In genomic region chr2:166592750-166593149, GRCh38 we compare ENCODE assay signal across 24 cellular contexts.
"Had no signal": no experiment of that assay in that cellular context is flagged by ENCODE, and none has a peak within 500 bp of the region (broad histone marks: within the 10 kb centered on the region; RNA-seq: fewer than 3 reads in every experiment).

No MANE protein-coding gene starts in this region.

- H3K36me3 Mint-ChIP-seq: activated naive CD8-positive, alpha-beta T cell treated with anti-CD3 and anti-CD28 coated beads, Interleukin-2, amount 10 ng/mL, durations not matched to agents 7 days and 5 days; T-cell had no signal

- H3K4me3 ChIP-seq: adrenal gland, body of pancreas had no signal

- H3K27me3 Mint-ChIP-seq: activated CD4-positive, alpha-beta memory T cell treated with anti-CD3 and anti-CD28 coated beads, Interleukin-2, amount 10 ng/mL, durations not matched to agents 7 days and 5 days; activated CD4-positive, alpha-beta T cell treated with anti-CD3 and anti-CD28 coated beads for 36 hours; activated naive CD8-positive, alpha-beta T cell treated with anti-CD3 and anti-CD28 coated beads, Interleukin-2, amount 10 ng/mL, durations not matched to agents 7 days and 5 days; central memory CD8-positive, alpha-beta T cell; T-cell had no signal

- H3K4me1 Mint-ChIP-seq: activated CD4-positive, alpha-beta memory T cell treated with anti-CD3 and anti-CD28 coated beads, Interleukin-2, amount 10 ng/mL, durations not matched to agents 7 days and 5 days; activated CD4-positive, alpha-beta T cell treated with anti-CD3 and anti-CD28 coated beads for 36 hours; activated naive CD8-positive, alpha-beta T cell treated with anti-CD3 and anti-CD28 coated beads, Interleukin-2, amount 10 ng/mL, durations not matched to agents 7 days and 5 days; central memory CD8-positive, alpha-beta T cell; T-cell had no signal

- DNase-seq: activated CD4-positive, alpha-beta memory T cell treated with anti-CD3 and anti-CD28 coated beads, Interleukin-2, amount 10 ng/mL, durations not matched to agents 7 days and 5 days; activated CD4-positive, alpha-beta T cell treated with anti-CD3 and anti-CD28 coated beads for 36 hours; activated CD4-positive, alpha-beta T cell treated with anti-CD3 and anti-CD28 coated beads, Interleukin-2, amount 50 U/mL, for 1 hour; activated naive CD4-positive, alpha-beta T cell treated with anti-CD3 and anti-CD28 coated beads, Interleukin-2, amount 50 U/mL, for 16 hours; activated naive CD8-positive, alpha-beta T cell treated with anti-CD3 and anti-CD28 coated beads, Interleukin-2, amount 10 ng/mL, durations not matched to agents 7 days and 5 days; adrenal gland; anterior cingulate cortex; body of pancreas; cortex of kidney; MM.1S; NCI-H1105; NCI-H1436; NCI-H1694 treated with DMSO at 0.1 percent for 48 hours; NCI-H2029 treated with DMSO at 0.1 percent for 48 hours; NCI-H510A; NCI-H526 treated with DMSO at 0.1 percent for 48 hours; NCI-H82; NK-92 treated with Interleukin-12 subunit alpha and Interleukin-12 subunit beta, amount 100 ng/mL, for 24 hours; SHP77; T-cell; T-helper 2 cell; T1000; WERI-Rb-1 had no signal

- H3K4me1 ChIP-seq: adrenal gland, body of pancreas had no signal

- H3K4me3 Mint-ChIP-seq: activated CD4-positive, alpha-beta memory T cell treated with anti-CD3 and anti-CD28 coated beads, Interleukin-2, amount 10 ng/mL, durations not matched to agents 7 days and 5 days; activated CD4-positive, alpha-beta T cell treated with anti-CD3 and anti-CD28 coated beads for 36 hours; activated naive CD8-positive, alpha-beta T cell treated with anti-CD3 and anti-CD28 coated beads, Interleukin-2, amount 10 ng/mL, durations not matched to agents 7 days and 5 days; central memory CD8-positive, alpha-beta T cell; T-cell had no signal

- H3K27me3 ChIP-seq: adrenal gland, body of pancreas had no signal

- H3K36me3 ChIP-seq: adrenal gland, WERI-Rb-1 had no signal

- H3K9me3 ChIP-seq: adrenal gland had no signal

- H3K27ac ChIP-seq: adrenal gland, body of pancreas, WERI-Rb-1 had no signal

- H3K27ac Mint-ChIP-seq: activated CD4-positive, alpha-beta memory T cell treated with anti-CD3 and anti-CD28 coated beads, Interleukin-2, amount 10 ng/mL, durations not matched to agents 7 days and 5 days; activated CD4-positive, alpha-beta T cell treated with anti-CD3 and anti-CD28 coated beads for 36 hours; activated naive CD8-positive, alpha-beta T cell treated with anti-CD3 and anti-CD28 coated beads, Interleukin-2, amount 10 ng/mL, durations not matched to agents 7 days and 5 days; T-cell had no signal

- ATAC-seq: activated CD4-positive, alpha-beta T cell treated with anti-CD3 and anti-CD28 coated beads for 36 hours; body of pancreas; T-cell had no signal
